Comparison of ENCODE assay signal across 8 cellular contexts in the genomic region with DNA sequence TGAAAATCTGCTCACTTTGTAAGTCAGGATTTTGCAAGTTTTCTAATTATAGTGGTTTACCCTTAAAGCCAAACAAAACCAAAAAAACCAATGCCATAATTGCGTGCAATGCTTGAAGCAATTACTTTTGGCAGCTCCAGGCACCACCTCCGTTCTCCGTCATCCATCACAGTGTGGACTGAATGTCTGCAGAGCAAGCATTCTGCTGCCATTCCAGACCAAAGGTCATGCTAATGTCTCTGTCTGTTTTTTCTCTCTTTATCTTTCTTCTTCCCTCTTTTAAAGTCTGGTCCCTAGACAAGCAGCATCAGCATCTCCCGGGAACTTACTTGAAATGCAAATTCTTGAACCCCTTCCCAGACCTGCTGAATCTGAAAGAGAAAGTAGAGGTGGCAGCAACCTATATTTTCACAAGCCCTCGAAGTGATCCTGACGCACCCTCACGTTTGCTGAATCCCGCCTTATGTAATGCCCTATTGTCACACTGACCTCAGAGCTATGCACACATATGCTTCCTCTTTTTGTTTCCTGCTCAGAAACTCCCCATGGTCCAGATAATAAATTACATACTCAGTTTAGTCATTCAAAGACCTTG.
DNase-seq lines count a peak whose midpoint lies in the region; ATAC-seq and TF ChIP-seq lines count a peak whose summit lies in the region.

No MANE protein-coding gene starts in this region.

- no peaks in the 10 kb centered on the region for H3K9me3 ChIP-seq in stomach

- no peak for TF ChIP-seq POLR2A in stomach (IDR thresholded peaks at IDR 0.05)

- no peak for DNase-seq in stimulated activated naive CD8-positive, alpha-beta T cell treated with anti-CD3 and anti-CD28 coated beads, Interleukin-15, Interleukin-2, amounts not matched to agents 100 U/mL and 50 U/mL, for 24 hours
- no peak for DNase-seq in stimulated activated naive CD8-positive, alpha-beta T cell treated with anti-CD3 and anti-CD28 coated beads, Interleukin-15, amount 100 ng/mL, for 72 hours
- DNase-seq in stomach (peak; percentile 44), LoVo (ENCODE audit: low spot score) (no peak), NCI-H226 (no peak), GM23338 (ENCODE audit: low spot score) (no peak)

- H3K9me2 ChIP-seq in GM23338 (ENCODE audit: insufficient read depth): peaks cover 11% of the 10 kb centered on the region

- no peaks in the 10 kb centered on the region for H3K27me3 ChIP-seq in stomach
- no peaks in the 10 kb centered on the region for H3K27me3 ChIP-seq in GM23338 (ENCODE audit: insufficient read depth)

- TF ChIP-seq EP300 in stomach (IDR thresholded peaks at IDR 0.05): no peak

- peak; percentile 53 for ATAC-seq in stimulated activated naive CD8-positive, alpha-beta T cell treated with anti-CD3 and anti-CD28 coated beads, Interleukin-15, Interleukin-2, amounts not matched to agents 100 U/mL and 50 U/mL, for 24 hours
- ATAC-seq in stimulated activated naive CD8-positive, alpha-beta T cell treated with anti-CD3 and anti-CD28 coated beads, Interleukin-15, amount 100 ng/mL, for 72 hours: no peak
- ATAC-seq in HG03442 (IDR thresholded peaks at IDR 0.05; ENCODE audit: unreplicated experiment): peak; percentile 58
- no peak for ATAC-seq in GM23338

- no peaks in the 10 kb centered on the region for H3K79me2 ChIP-seq in GM23338 (replicated peaks; ENCODE audit: insufficient read depth)

- H3K9me3 Mint-ChIP-seq in stimulated activated naive CD8-positive, alpha-beta T cell treated with anti-CD3 and anti-CD28 coated beads, Interleukin-15, amount 100 ng/mL, for 72 hours: no peaks in the 10 kb centered on the region
- H3K9me3 Mint-ChIP-seq in dendritic cell treated with granulocyte-macrophage colony-stimulating factor and Interleukin-4, amounts not matched to agents 40 ng/mL and 50 ng/mL, for 4 days: no peaks in the 10 kb centered on the region
- peaks cover 5% of the 10 kb centered on the region for H3K9me3 Mint-ChIP-seq in GM23338

- H3K4me3 ChIP-seq in stomach (no peak overlapping the region), GM23338 (no peak overlapping the region)

- H3K4me3 Mint-ChIP-seq in stimulated activated naive CD8-positive, alpha-beta T cell treated with anti-CD3 and anti-CD28 coated beads, Interleukin-15, amount 100 ng/mL, for 72 hours: no peak overlapping the region
- H3K4me3 Mint-ChIP-seq in dendritic cell treated with granulocyte-macrophage colony-stimulating factor and Interleukin-4, amounts not matched to agents 40 ng/mL and 50 ng/mL, for 4 days: no peak overlapping the region
- no peak overlapping the region for H3K4me3 Mint-ChIP-seq in GM23338

- H3K27ac ChIP-seq in stomach (peak overlapping the region in 3 of 5 donors; percentile 35 to 69 (median 36)), GM23338 (ENCODE audit: low read depth) (no peak overlapping the region)

- H3K36me3 ChIP-seq in stomach (no peaks in the 10 kb centered on the region), GM23338 (ENCODE audit: insufficient read depth) (no peaks in the 10 kb centered on the region)

- H3K27me3 Mint-ChIP-seq in stimulated activated naive CD8-positive, alpha-beta T cell treated with anti-CD3 and anti-CD28 coated beads, Interleukin-15, amount 100 ng/mL, for 72 hours: no peaks in the 10 kb centered on the region
- H3K27me3 Mint-ChIP-seq in dendritic cell treated with granulocyte-macrophage colony-stimulating factor and Interleukin-4, amounts not matched to agents 40 ng/mL and 50 ng/mL, for 4 days: peaks cover 17% of the 10 kb centered on the region
- H3K27me3 Mint-ChIP-seq in GM23338 (ENCODE audit: insufficient read depth, low read depth, poor library complexity): peaks cover 4% of the 10 kb centered on the region

- intact Hi-C loops in dendritic cell treated with granulocyte-macrophage colony-stimulating factor and Interleukin-4, amounts not matched to agents 40 ng/mL and 50 ng/mL, for 4 days (cut with micrococcal nuclease): loop anchor here (1.0 to 10.0 kb wide), 2 partner anchors 18 to 47 kb away; no protein-coding TSS in a partner anchor
- intact Hi-C loops in stomach (cut with DNase I; ENCODE audit: low total_unique reads): no loop called here

- no peak overlapping the region for H3K27ac Mint-ChIP-seq in stimulated activated naive CD8-positive, alpha-beta T cell treated with anti-CD3 and anti-CD28 coated beads, Interleukin-15, amount 100 ng/mL, for 72 hours
- H3K27ac Mint-ChIP-seq in dendritic cell treated with granulocyte-macrophage colony-stimulating factor and Interleukin-4, amounts not matched to agents 40 ng/mL and 50 ng/mL, for 4 days: peak overlapping the region; percentile 12
- H3K27ac Mint-ChIP-seq in GM23338: no peak overlapping the region

- no peaks in the 10 kb centered on the region for H4K20me1 ChIP-seq in GM23338 (replicated peaks; ENCODE audit: insufficient read depth)

- peaks cover 50% of the 10 kb centered on the region for H3K4me1 Mint-ChIP-seq in stimulated activated naive CD8-positive, alpha-beta T cell treated with anti-CD3 and anti-CD28 coated beads, Interleukin-15, amount 100 ng/mL, for 72 hours
- peaks cover 80% of the 10 kb centered on the region for H3K4me1 Mint-ChIP-seq in dendritic cell treated with granulocyte-macrophage colony-stimulating factor and Interleukin-4, amounts not matched to agents 40 ng/mL and 50 ng/mL, for 4 days (ENCODE audit: low read depth)
- H3K4me1 Mint-ChIP-seq in GM23338: peaks cover 21% of the 10 kb centered on the region

- H2AFZ ChIP-seq in GM23338: no peak overlapping the region

- H3K4me1 ChIP-seq in stomach: peaks cover 6 to 13% (median 9%) of the 10 kb centered on the region in 4 donors
- peaks cover 17% of the 10 kb centered on the region; the same call in 1 of the 2 replicates for H3K4me1 ChIP-seq in GM23338 (ENCODE audit: insufficient read depth)

- no peaks in the 10 kb centered on the region for H3K36me3 Mint-ChIP-seq in dendritic cell treated with granulocyte-macrophage colony-stimulating factor and Interleukin-4, amounts not matched to agents 40 ng/mL and 50 ng/mL, for 4 days (ENCODE audit: low read depth)
- H3K36me3 Mint-ChIP-seq in GM23338 (ENCODE audit: low read depth): peaks cover 2% of the 10 kb centered on the region; the same call in 2 of the 3 replicates

- H3K4me2 ChIP-seq in GM23338: no peak overlapping the region

- TF ChIP-seq CTCF in stomach (IDR thresholded peaks at IDR 0.05): no peak
- TF ChIP-seq CTCF in GM23338 (conservative IDR thresholded peaks at IDR 0.05; ENCODE audit: low read depth in 2 of 2): no peak

- 26 to 34% (median 33%) methylated on average over 8 of the region's 8 CpGs for WGBS in stomach, 5 donors

- no peaks in the 10 kb centered on the region for H3F3A ChIP-seq in GM23338 (replicated peaks; ENCODE audit: low read depth)

TF ChIP-seq in GM23338, 12 proteins besides CTCF, POLR2A, EP300 and RAD21 (continues in another document):
- TF ChIP-seq ZNF462 (CRISPR knock-in tag; IDR thresholded peaks at IDR 0.05): no peak

Comparison
In these comparisons a context has a peak if more than half of its experiments do, and no peak if none do; other contexts are left out.
1. ATAC-seq: peak in stimulated activated naive CD8-positive, alpha-beta T cell treated with anti-CD3 and anti-CD28 coated beads, Interleukin-15, Interleukin-2, amounts not matched to agents 100 U/mL and 50 U/mL, for 24 hours (single experiment) and HG03442 (single experiment); none in stimulated activated naive CD8-positive, alpha-beta T cell treated with anti-CD3 and anti-CD28 coated beads, Interleukin-15, amount 100 ng/mL, for 72 hours (single experiment) and GM23338 (single experiment).